ENCODE assay signal across 14 cellular contexts in the genomic region with DNA sequence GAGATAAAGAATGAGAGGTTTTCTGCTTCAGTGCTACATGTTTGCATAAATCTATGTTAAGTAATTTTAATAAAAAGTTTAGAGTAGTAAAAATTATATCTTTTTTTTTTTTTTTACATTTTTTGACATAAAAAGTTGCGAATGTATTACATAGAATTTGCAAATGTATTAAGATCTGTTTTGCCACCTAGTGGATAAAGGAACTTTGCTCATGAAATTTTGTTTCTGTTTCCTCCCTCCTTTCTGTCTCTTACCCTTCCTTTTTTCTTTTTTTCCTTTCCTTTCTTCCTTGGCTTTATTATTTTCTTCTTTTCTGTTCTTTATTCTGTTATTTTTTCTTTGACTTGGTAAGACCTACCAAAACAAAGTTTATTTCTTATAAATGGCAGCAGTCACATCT. TPM values are rescaled to one million over a fixed set of nuclear protein-coding genes. Genes with fewer than 3 reads are reported as not detected.
DNase-seq lines count a peak whose midpoint lies in the region; ATAC-seq, FAIRE-seq and TF ChIP-seq lines count a peak whose summit lies in the region.
"Had no signal": no experiment of that assay in that cellular context is flagged by ENCODE, and none has a peak within 500 bp of the region (broad histone marks: within the 10 kb centered on the region; RNA-seq: fewer than 3 reads in every experiment).

No MANE protein-coding gene starts in this region.

- H3K4me3 Mint-ChIP-seq in GM23338, result no peak overlapping the region
- no peak overlapping the region for H3K4me3 Mint-ChIP-seq in CD8-positive, alpha-beta memory T cell
- no peak overlapping the region for H3K4me3 Mint-ChIP-seq in activated naive CD4-positive, alpha-beta T cell treated with anti-CD3 and anti-CD28 coated beads for 36 hours
- H3K4me3 Mint-ChIP-seq: activated T-helper 17 cell treated with anti-CD3 and anti-CD28 coated beads, Interleukin-2, amount 50 U/mL, for 72 hours had no signal

- H3K9me3 Mint-ChIP-seq in GM23338, result no peaks in the 10 kb centered on the region
- H3K9me3 Mint-ChIP-seq in CD8-positive, alpha-beta memory T cell, result peaks cover 0 to 3% (median 0%) of the 10 kb centered on the region in 5 donors
- H3K9me3 Mint-ChIP-seq in activated naive CD4-positive, alpha-beta T cell treated with anti-CD3 and anti-CD28 coated beads for 36 hours, result no peaks in the 10 kb centered on the region
- H3K9me3 Mint-ChIP-seq: activated T-helper 17 cell treated with anti-CD3 and anti-CD28 coated beads, Interleukin-2, amount 50 U/mL, for 72 hours had no signal

- H3K4me3 ChIP-seq in GM23338 (no peak overlapping the region), kidney (ENCODE audit: low read length in 2 of 2) (no peak overlapping the region)
- H3K4me3 ChIP-seq in CD8-positive, alpha-beta memory T cell (ENCODE audit: low read length), result no peak overlapping the region

- H3K4me1 Mint-ChIP-seq in GM23338, result peaks cover 37% of the 10 kb centered on the region
- no peaks in the 10 kb centered on the region for H3K4me1 Mint-ChIP-seq in CD8-positive, alpha-beta memory T cell
- no peaks in the 10 kb centered on the region for H3K4me1 Mint-ChIP-seq in activated naive CD4-positive, alpha-beta T cell treated with anti-CD3 and anti-CD28 coated beads for 36 hours (ENCODE audit: low read depth)
- H3K4me1 Mint-ChIP-seq: activated T-helper 17 cell treated with anti-CD3 and anti-CD28 coated beads, Interleukin-2, amount 50 U/mL, for 72 hours had no signal

- H3K9ac ChIP-seq in kidney (ENCODE audit: low read length in 2 of 2), result no peak overlapping the region

- no peaks in the 10 kb centered on the region for H3K9me3 ChIP-seq in kidney (ENCODE audit: control insufficient read depth in 1 of 2, low read length in 2 of 2)
- no peaks in the 10 kb centered on the region for H3K9me3 ChIP-seq in CD8-positive, alpha-beta memory T cell (ENCODE audit: low read length)

- H2AFZ ChIP-seq in GM23338, result no peak overlapping the region

- intact Hi-C loops in kidney (cut with DNase I), result loop anchor here (10.0 kb wide), 1 partner anchor 154 kb away; no protein-coding TSS in a partner anchor
- intact Hi-C loops in activated naive CD4-positive, alpha-beta T cell treated with anti-CD3 and anti-CD28 coated beads for 36 hours (cut with micrococcal nuclease), result loop anchor here (10.0 kb wide), 1 partner anchor 144 kb away; no protein-coding TSS in a partner anchor

- H3F3A ChIP-seq in GM23338 (replicated peaks; ENCODE audit: low read depth), result no peaks in the 10 kb centered on the region

- peaks cover 3% of the 10 kb centered on the region for H3K27me3 Mint-ChIP-seq in GM23338 (ENCODE audit: insufficient read depth, low read depth, poor library complexity)
- H3K27me3 Mint-ChIP-seq in CD8-positive, alpha-beta memory T cell, result no peaks in the 10 kb centered on the region
- no peaks in the 10 kb centered on the region for H3K27me3 Mint-ChIP-seq in activated naive CD4-positive, alpha-beta T cell treated with anti-CD3 and anti-CD28 coated beads for 36 hours (ENCODE audit: low read depth)
- H3K27me3 Mint-ChIP-seq: activated T-helper 17 cell treated with anti-CD3 and anti-CD28 coated beads, Interleukin-2, amount 50 U/mL, for 72 hours had no signal

- DNase-seq in ACHN, result peak; percentile 11
- DNase-seq in GM23338 (ENCODE audit: low spot score), result no peak
- no peak for DNase-seq in kidney
- DNase-seq in CD8-positive, alpha-beta memory T cell, result no peak
- DNase-seq in activated naive CD4-positive, alpha-beta T cell treated with anti-CD3 and anti-CD28 coated beads for 36 hours, result no peak
- DNase-seq: activated CD4-positive, CD25-positive, alpha-beta regulatory T cell; cerebellar nuclear complex; NCI-H2081 treated with DMSO at 0.1 percent for 48 hours; stimulated activated naive CD4-positive, alpha-beta T cell had no signal

- peak overlapping the region; percentile 56; the same call in 1 of the 2 replicates for H3K27ac Mint-ChIP-seq in GM23338
- no peak overlapping the region for H3K27ac Mint-ChIP-seq in CD8-positive, alpha-beta memory T cell
- H3K27ac Mint-ChIP-seq in activated naive CD4-positive, alpha-beta T cell treated with anti-CD3 and anti-CD28 coated beads for 36 hours, result no peak overlapping the region
- H3K27ac Mint-ChIP-seq: activated T-helper 17 cell treated with anti-CD3 and anti-CD28 coated beads, Interleukin-2, amount 50 U/mL, for 72 hours had no signal

- CTCF ChIA-PET in CD8-positive, alpha-beta memory T cell (lab: Charles Lee), result no interaction called here
- CTCF ChIA-PET in activated naive CD4-positive, alpha-beta T cell treated with anti-CD3 and anti-CD28 coated beads for 36 hours (lab: Charles Lee), result no interaction called here

- H3K4me2 ChIP-seq in GM23338, result no peak overlapping the region

- H3K27me3 ChIP-seq in GM23338 (ENCODE audit: insufficient read depth), result no peaks in the 10 kb centered on the region
- H3K27me3 ChIP-seq in CD8-positive, alpha-beta memory T cell (ENCODE audit: insufficient read depth, low read length, poor library complexity, severe bottlenecking), result no peaks in the 10 kb centered on the region

- FAIRE-seq in kidney (lab: Jason Lieb, UNC), result peak; percentile 62
- FAIRE-seq: GM12891 had no signal

- TF ChIP-seq CTCF in GM23338 (conservative IDR thresholded peaks at IDR 0.05; ENCODE audit: low read depth in 2 of 2) (peak in 1 of 2 experiments; percentile 22; a peak in 1 of 4 replicates), VCaP (conservative IDR thresholded peaks at IDR 0.05) (peak; percentile 66), kidney (IDR thresholded peaks at IDR 0.05; ENCODE audit: borderline replicate concordance, extremely low read depth, insufficient read depth) (no peak)

- no peaks in the 10 kb centered on the region for H3K79me2 ChIP-seq in GM23338 (replicated peaks; ENCODE audit: insufficient read depth)

- H3K36me3 Mint-ChIP-seq in GM23338 (ENCODE audit: low read depth), result peaks cover 21% of the 10 kb centered on the region; the same call in 2 of the 3 replicates
- H3K36me3 Mint-ChIP-seq in CD8-positive, alpha-beta memory T cell, result peaks cover 0 to 4% (median 3%) of the 10 kb centered on the region in 3 donors
- H3K36me3 Mint-ChIP-seq in activated naive CD4-positive, alpha-beta T cell treated with anti-CD3 and anti-CD28 coated beads for 36 hours (ENCODE audit: low read depth), result no peaks in the 10 kb centered on the region

- POLR2A ChIA-PET in CD8-positive, alpha-beta memory T cell (lab: Charles Lee), result no interaction called here

- H3K9me2 ChIP-seq in GM23338 (ENCODE audit: insufficient read depth), result no peaks in the 10 kb centered on the region

- H3K36me3 ChIP-seq in GM23338 (ENCODE audit: insufficient read depth) (no peaks in the 10 kb centered on the region), kidney (ENCODE audit: control insufficient read depth in 1 of 2, insufficient read depth in 2 of 2, low read length in 2 of 2) (peaks cover 2 to 6% of the 10 kb centered on the region in 2 donors)
- H3K36me3 ChIP-seq in CD8-positive, alpha-beta memory T cell (ENCODE audit: insufficient read depth, low read length), result no peaks in the 10 kb centered on the region

- in situ Hi-C loops in ACHN (cut with HindIII; ENCODE audit: low pct_ligation_motif_present, low pct_unique_long_range_greater_than_20kb, low sequenced_read_pairs), result no loop called here

- no peaks in the 10 kb centered on the region for H4K20me1 ChIP-seq in GM23338 (replicated peaks; ENCODE audit: insufficient read depth)

- no peak for ATAC-seq in GM23338
- ATAC-seq in GM21723 (IDR thresholded peaks at IDR 0.05; ENCODE audit: unreplicated experiment), result no peak
- ATAC-seq in HG03045 (IDR thresholded peaks at IDR 0.05; ENCODE audit: unreplicated experiment), result no peak
- ATAC-seq: activated T-helper 17 cell treated with anti-CD3 and anti-CD28 coated beads, Interleukin-2, amount 50 U/mL, for 72 hours had no signal

- H3K4me1 ChIP-seq in GM23338 (ENCODE audit: insufficient read depth), result peaks cover 25% of the 10 kb centered on the region
- H3K4me1 ChIP-seq in kidney (ENCODE audit: control insufficient read depth in 1 of 2, insufficient read depth in 1 of 2, low read depth in 1 of 2, low read length in 2 of 2), result no peaks in the 10 kb centered on the region
- H3K4me1 ChIP-seq in CD8-positive, alpha-beta memory T cell (ENCODE audit: insufficient read depth, low read length), result no peaks in the 10 kb centered on the region

- H3K27ac ChIP-seq in GM23338 (ENCODE audit: low read depth) (no peak overlapping the region), VCaP (no peak overlapping the region), kidney (ENCODE audit: low read depth in 2 of 2, low read length in 2 of 2) (no peak overlapping the region)
- no peak overlapping the region for H3K27ac ChIP-seq in CD8-positive, alpha-beta memory T cell (ENCODE audit: low read depth, low read length)

TF ChIP-seq in GM23338, 12 proteins besides CTCF, POLR2A, EP300 and RAD21:
- TF ChIP-seq EZH2 (IDR thresholded peaks at IDR 0.05; ENCODE audit: low read depth, unreplicated experiment), result no peak
- no peak for TF ChIP-seq EZH2phosphoT487 (IDR thresholded peaks at IDR 0.05; ENCODE audit: unreplicated experiment)

RNA-seq across cellular contexts. Expression of a gene that starts 58.5 kb away (rescaled TPM):
- total RNA-seq in GM23338 (2014; rRNA removed; shearing (Covaris generic)), result not detected in 2 replicates
- polyA plus RNA-seq in GM23338 (2016; fragmentation: Nextera tagmentation; extraction: Ambion mirVana) (0.21 TPM in 1 of 2 replicates, not detected in the other), kidney (ENCODE audit: insufficient read depth, low read depth, low replicate concordance) (not detected)
- total RNA-seq in kidney, result 0.41 TPM
- not detected for total RNA-seq in CD8-positive, alpha-beta memory T cell
- polyA plus RNA-seq in CD8-positive, alpha-beta memory T cell, result not detected
- total RNA-seq in activated naive CD4-positive, alpha-beta T cell treated with anti-CD3 and anti-CD28 coated beads for 36 hours, result not detected
- total RNA-seq: activated T-helper 17 cell treated with anti-CD3 and anti-CD28 coated beads, Interleukin-2, amount 50 U/mL, for 72 hours had no signal

RNA-seq across cellular contexts. Expression of a gene that starts 59.6 kb away (rescaled TPM):
- 25.4 and 28.3 TPM in 2 replicates for total RNA-seq in GM23338 (2014; rRNA removed; shearing (Covaris generic))
- polyA plus RNA-seq in GM23338 (2016; fragmentation: Nextera tagmentation; extraction: Ambion mirVana), result 20.7 and 22.4 TPM in 2 replicates
- total RNA-seq in kidney, result 105 TPM
- polyA plus RNA-seq in kidney (ENCODE audit: insufficient read depth, low read depth, low replicate concordance), result 34.7 TPM
- 10 to 100 TPM; 11.9 to 13.0 TPM for total RNA-seq in CD8-positive, alpha-beta memory T cell
- 7.9 TPM for polyA plus RNA-seq in CD8-positive, alpha-beta memory T cell
- 1 to 10 TPM; 4.8 to 5.3 TPM for total RNA-seq in activated naive CD4-positive, alpha-beta T cell treated with anti-CD3 and anti-CD28 coated beads for 36 hours
